In genomic region chrX:153705411-153706060, GRCh38 we compare ENCODE assay signal across 2 cellular contexts. TPM values are rescaled to one million over a fixed set of nuclear protein-coding genes. Genes with fewer than 3 reads are reported as not detected.
"Had no signal": no experiment of that assay in that cellular context is flagged by ENCODE, and none has a peak within 500 bp of the region (broad histone marks: within the 10 kb centered on the region; RNA-seq: fewer than 3 reads in every experiment).

No MANE protein-coding gene starts in this region.

RNA-seq across cellular contexts. Expression of gene PNCK, which starts 31.9 kb away (rescaled TPM):
- total RNA-seq: left lobe of liver; naive thymus-derived CD8-positive, alpha-beta T cell had no signal
- polyA plus RNA-seq: naive thymus-derived CD8-positive, alpha-beta T cell had no signal

RNA-seq across cellular contexts. Expression of gene PLXNB3, which starts 58.5 kb away (rescaled TPM):
- polyA plus RNA-seq: naive thymus-derived CD8-positive, alpha-beta T cell had no signal
